1 cellular context compared by ENCODE assay signal in the genomic region with DNA sequence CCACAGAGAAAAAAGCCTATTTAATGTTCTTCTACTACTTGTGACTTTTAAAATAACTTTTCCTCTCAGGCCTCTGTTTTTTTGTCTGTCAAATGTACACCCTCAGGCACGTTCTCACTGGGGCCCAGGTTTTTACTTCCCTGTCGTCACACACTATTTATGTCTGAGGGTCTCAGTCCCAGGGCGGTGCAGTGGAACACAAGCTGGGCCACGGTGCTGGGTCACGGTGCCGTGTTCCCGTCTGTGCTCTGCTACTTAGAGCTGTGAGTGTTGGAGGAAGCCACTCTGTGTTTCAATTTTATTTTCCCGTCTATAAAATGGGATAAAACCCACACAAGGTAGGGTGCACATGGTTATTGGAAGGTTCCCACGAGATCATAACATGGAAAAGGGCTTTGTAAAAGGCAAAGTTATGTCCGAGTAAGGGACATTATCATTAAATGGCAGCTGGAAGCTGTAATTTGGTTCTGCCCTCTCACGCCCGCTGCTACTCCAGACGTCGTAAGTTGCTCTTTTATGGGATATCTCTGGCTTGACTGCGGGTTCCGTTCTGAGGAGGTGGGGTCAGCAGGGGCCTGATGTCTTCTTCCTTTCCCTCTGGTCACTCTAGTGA.
A peak's percentile ranks its signal among the peaks of the same experiment; 100 is the strongest.
TF ChIP-seq lines count a peak whose summit lies in the region.

No MANE protein-coding gene starts in this region.

TF ChIP-seq in K562, 482 proteins besides CTCF, POLR2A, EP300 and RAD21 (continued from another document and continues in another):
- TF ChIP-seq, protein P1, sequence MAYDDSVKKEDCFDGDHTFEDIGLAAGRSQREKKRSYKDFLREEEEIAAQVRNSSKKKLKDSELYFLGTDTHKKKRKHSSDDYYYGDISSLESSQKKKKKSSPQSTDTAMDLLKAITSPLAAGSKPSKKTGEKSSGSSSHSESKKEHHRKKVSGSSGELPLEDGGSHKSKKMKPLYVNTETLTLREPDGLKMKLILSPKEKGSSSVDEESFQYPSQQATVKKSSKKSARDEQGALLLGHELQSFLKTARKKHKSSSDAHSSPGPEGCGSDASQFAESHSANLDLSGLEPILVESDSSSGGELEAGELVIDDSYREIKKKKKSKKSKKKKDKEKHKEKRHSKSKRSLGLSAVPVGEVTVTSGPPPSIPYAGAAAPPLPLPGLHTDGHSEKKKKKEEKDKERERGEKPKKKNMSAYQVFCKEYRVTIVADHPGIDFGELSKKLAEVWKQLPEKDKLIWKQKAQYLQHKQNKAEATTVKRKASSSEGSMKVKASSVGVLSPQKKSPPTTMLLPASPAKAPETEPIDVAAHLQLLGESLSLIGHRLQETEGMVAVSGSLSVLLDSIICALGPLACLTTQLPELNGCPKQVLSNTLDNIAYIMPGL (CRISPR knock-in tag; IDR thresholded peaks at IDR 0.05), result no peak
- TF ChIP-seq PATZ1 (CRISPR knock-in tag; IDR thresholded peaks at IDR 0.05; ENCODE audit: borderline replicate concordance), result peak; percentile 77; the same call in 1 of the 2 replicates
- TF ChIP-seq ZNF644 (tag; IDR thresholded peaks at IDR 0.05; ENCODE audit: low read depth), result peak; percentile 34; the same call in 1 of the 2 replicates
- no peak for TF ChIP-seq ZNF140 (CRISPR knock-in tag; IDR thresholded peaks at IDR 0.05)
- no peak for TF ChIP-seq HLTF (IDR thresholded peaks at IDR 0.05)
- 0 out of 2 replicates have a peak, but pooled peaks have one; percentile 48 for TF ChIP-seq EHMT2 (IDR thresholded peaks at IDR 0.05)
- no peak for TF ChIP-seq PHB (CRISPR knock-in tag; IDR thresholded peaks at IDR 0.05)
- TF ChIP-seq ZNF12 (CRISPR knock-in tag; IDR thresholded peaks at IDR 0.05), result no peak
- TF ChIP-seq TSC22D4 (tag; IDR thresholded peaks at IDR 0.05), result no peak
- no peak for TF ChIP-seq ZNF224 (CRISPR knock-in tag; IDR thresholded peaks at IDR 0.05)
- no peak for TF ChIP-seq CHCHD3 (CRISPR knock-in tag; IDR thresholded peaks at IDR 0.05)
- TF ChIP-seq SMAD1 (IDR thresholded peaks at IDR 0.05; ENCODE audit: low read depth, low read length, partially characterized antibody), result no peak
- TF ChIP-seq NUFIP1 (IDR thresholded peaks at IDR 0.05; ENCODE audit: partially characterized antibody), result peak; percentile 17
- TF ChIP-seq MXI1 (IDR thresholded peaks at IDR 0.05; ENCODE audit: low read depth, low read length), result 0 out of 2 replicates have a peak, but pooled peaks have one; percentile 31
- no peak for TF ChIP-seq NR3C1 (CRISPR knock-in tag; IDR thresholded peaks at IDR 0.05)
- no peak for TF ChIP-seq ZNF778 (CRISPR knock-in tag; IDR thresholded peaks at IDR 0.05)
- no peak for TF ChIP-seq KLF16 (IDR thresholded peaks at IDR 0.05)
- TF ChIP-seq ZNF695 (CRISPR knock-in tag; IDR thresholded peaks at IDR 0.05), result no peak
- TF ChIP-seq ZNF134 (CRISPR knock-in tag; conservative IDR thresholded peaks at IDR 0.05), result no peak
- TF ChIP-seq NFATC3 (IDR thresholded peaks at IDR 0.05), result no peak
- TF ChIP-seq, protein P2, sequence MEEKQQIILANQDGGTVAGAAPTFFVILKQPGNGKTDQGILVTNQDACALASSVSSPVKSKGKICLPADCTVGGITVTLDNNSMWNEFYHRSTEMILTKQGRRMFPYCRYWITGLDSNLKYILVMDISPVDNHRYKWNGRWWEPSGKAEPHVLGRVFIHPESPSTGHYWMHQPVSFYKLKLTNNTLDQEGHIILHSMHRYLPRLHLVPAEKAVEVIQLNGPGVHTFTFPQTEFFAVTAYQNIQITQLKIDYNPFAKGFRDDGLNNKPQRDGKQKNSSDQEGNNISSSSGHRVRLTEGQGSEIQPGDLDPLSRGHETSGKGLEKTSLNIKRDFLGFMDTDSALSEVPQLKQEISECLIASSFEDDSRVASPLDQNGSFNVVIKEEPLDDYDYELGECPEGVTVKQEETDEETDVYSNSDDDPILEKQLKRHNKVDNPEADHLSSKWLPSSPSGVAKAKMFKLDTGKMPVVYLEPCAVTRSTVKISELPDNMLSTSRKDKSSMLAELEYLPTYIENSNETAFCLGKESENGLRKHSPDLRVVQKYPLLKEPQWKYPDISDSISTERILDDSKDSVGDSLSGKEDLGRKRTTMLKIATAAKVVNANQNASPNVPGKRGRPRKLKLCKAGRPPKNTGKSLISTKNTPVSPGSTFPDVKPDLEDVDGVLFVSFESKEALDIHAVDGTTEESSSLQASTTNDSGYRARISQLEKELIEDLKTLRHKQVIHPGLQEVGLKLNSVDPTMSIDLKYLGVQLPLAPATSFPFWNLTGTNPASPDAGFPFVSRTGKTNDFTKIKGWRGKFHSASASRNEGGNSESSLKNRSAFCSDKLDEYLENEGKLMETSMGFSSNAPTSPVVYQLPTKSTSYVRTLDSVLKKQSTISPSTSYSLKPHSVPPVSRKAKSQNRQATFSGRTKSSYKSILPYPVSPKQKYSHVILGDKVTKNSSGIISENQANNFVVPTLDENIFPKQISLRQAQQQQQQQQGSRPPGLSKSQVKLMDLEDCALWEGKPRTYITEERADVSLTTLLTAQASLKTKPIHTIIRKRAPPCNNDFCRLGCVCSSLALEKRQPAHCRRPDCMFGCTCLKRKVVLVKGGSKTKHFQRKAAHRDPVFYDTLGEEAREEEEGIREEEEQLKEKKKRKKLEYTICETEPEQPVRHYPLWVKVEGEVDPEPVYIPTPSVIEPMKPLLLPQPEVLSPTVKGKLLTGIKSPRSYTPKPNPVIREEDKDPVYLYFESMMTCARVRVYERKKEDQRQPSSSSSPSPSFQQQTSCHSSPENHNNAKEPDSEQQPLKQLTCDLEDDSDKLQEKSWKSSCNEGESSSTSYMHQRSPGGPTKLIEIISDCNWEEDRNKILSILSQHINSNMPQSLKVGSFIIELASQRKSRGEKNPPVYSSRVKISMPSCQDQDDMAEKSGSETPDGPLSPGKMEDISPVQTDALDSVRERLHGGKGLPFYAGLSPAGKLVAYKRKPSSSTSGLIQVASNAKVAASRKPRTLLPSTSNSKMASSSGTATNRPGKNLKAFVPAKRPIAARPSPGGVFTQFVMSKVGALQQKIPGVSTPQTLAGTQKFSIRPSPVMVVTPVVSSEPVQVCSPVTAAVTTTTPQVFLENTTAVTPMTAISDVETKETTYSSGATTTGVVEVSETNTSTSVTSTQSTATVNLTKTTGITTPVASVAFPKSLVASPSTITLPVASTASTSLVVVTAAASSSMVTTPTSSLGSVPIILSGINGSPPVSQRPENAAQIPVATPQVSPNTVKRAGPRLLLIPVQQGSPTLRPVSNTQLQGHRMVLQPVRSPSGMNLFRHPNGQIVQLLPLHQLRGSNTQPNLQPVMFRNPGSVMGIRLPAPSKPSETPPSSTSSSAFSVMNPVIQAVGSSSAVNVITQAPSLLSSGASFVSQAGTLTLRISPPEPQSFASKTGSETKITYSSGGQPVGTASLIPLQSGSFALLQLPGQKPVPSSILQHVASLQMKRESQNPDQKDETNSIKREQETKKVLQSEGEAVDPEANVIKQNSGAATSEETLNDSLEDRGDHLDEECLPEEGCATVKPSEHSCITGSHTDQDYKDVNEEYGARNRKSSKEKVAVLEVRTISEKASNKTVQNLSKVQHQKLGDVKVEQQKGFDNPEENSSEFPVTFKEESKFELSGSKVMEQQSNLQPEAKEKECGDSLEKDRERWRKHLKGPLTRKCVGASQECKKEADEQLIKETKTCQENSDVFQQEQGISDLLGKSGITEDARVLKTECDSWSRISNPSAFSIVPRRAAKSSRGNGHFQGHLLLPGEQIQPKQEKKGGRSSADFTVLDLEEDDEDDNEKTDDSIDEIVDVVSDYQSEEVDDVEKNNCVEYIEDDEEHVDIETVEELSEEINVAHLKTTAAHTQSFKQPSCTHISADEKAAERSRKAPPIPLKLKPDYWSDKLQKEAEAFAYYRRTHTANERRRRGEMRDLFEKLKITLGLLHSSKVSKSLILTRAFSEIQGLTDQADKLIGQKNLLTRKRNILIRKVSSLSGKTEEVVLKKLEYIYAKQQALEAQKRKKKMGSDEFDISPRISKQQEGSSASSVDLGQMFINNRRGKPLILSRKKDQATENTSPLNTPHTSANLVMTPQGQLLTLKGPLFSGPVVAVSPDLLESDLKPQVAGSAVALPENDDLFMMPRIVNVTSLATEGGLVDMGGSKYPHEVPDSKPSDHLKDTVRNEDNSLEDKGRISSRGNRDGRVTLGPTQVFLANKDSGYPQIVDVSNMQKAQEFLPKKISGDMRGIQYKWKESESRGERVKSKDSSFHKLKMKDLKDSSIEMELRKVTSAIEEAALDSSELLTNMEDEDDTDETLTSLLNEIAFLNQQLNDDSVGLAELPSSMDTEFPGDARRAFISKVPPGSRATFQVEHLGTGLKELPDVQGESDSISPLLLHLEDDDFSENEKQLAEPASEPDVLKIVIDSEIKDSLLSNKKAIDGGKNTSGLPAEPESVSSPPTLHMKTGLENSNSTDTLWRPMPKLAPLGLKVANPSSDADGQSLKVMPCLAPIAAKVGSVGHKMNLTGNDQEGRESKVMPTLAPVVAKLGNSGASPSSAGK (IDR thresholded peaks at IDR 0.05), result peak; percentile 83
- TF ChIP-seq BMI1 (IDR thresholded peaks at IDR 0.05; ENCODE audit: low read length), result no peak
- peak; percentile 15; the same call in 1 of the 2 replicates for TF ChIP-seq FOXP1 (CRISPR knock-in tag; IDR thresholded peaks at IDR 0.05)
- TF ChIP-seq, protein P3, sequence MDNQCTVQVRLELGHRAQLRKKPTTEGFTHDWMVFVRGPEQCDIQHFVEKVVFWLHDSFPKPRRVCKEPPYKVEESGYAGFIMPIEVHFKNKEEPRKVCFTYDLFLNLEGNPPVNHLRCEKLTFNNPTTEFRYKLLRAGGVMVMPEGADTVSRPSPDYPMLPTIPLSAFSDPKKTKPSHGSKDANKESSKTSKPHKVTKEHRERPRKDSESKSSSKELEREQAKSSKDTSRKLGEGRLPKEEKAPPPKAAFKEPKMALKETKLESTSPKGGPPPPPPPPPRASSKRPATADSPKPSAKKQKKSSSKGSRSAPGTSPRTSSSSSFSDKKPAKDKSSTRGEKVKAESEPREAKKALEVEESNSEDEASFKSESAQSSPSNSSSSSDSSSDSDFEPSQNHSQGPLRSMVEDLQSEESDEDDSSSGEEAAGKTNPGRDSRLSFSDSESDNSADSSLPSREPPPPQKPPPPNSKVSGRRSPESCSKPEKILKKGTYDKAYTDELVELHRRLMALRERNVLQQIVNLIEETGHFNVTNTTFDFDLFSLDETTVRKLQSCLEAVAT (IDR thresholded peaks at IDR 0.05), result 0 out of 4 replicates have a peak, but pooled peaks of 1 of the 2 experiments have one; percentile 27
- TF ChIP-seq SRSF3 (IDR thresholded peaks at IDR 0.05; ENCODE audit: insufficient read depth, low read length), result no peak
- TF ChIP-seq ATF7 (IDR thresholded peaks at IDR 0.05), result no peak
- no peak for TF ChIP-seq PHF20 (IDR thresholded peaks at IDR 0.05; ENCODE audit: partially characterized antibody)
- no peak for TF ChIP-seq ZNF232 (CRISPR knock-in tag; IDR thresholded peaks at IDR 0.05)
- no peak for TF ChIP-seq NR4A1 (CRISPR knock-in tag; IDR thresholded peaks at IDR 0.05)
- peak; percentile 23; the same call in 1 of the 2 replicates for TF ChIP-seq NR4A1 (tag; IDR thresholded peaks at IDR 0.05)
- peak; percentile 62 to 67; a peak in 1 of 4 replicates for TF ChIP-seq ARNT (IDR thresholded peaks at IDR 0.05)
- TF ChIP-seq KDM2B (CRISPR knock-in tag; IDR thresholded peaks at IDR 0.05), result no peak
- peak; percentile 23; the same call in 1 of the 2 replicates for TF ChIP-seq CBFA2T3 (IDR thresholded peaks at IDR 0.05)
- TF ChIP-seq, protein P4, sequence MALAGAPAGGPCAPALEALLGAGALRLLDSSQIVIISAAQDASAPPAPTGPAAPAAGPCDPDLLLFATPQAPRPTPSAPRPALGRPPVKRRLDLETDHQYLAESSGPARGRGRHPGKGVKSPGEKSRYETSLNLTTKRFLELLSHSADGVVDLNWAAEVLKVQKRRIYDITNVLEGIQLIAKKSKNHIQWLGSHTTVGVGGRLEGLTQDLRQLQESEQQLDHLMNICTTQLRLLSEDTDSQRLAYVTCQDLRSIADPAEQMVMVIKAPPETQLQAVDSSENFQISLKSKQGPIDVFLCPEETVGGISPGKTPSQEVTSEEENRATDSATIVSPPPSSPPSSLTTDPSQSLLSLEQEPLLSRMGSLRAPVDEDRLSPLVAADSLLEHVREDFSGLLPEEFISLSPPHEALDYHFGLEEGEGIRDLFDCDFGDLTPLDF (CRISPR knock-in tag; IDR thresholded peaks at IDR 0.05), result peak; percentile 82; the same call in 1 of the 2 replicates
- no peak for TF ChIP-seq SOX6 (IDR thresholded peaks at IDR 0.05)
- no peak for TF ChIP-seq ZBTB17 (CRISPR knock-in tag; IDR thresholded peaks at IDR 0.05)
- TF ChIP-seq E4F1 (CRISPR knock-in tag; IDR thresholded peaks at IDR 0.05; ENCODE audit: borderline replicate concordance), result peak; percentile 34; the same call in 1 of the 2 replicates
- TF ChIP-seq ZFPM2 (CRISPR knock-in tag; IDR thresholded peaks at IDR 0.05), result no peak
